ENCODE assay signal across 20 cellular contexts in the genomic region with DNA sequence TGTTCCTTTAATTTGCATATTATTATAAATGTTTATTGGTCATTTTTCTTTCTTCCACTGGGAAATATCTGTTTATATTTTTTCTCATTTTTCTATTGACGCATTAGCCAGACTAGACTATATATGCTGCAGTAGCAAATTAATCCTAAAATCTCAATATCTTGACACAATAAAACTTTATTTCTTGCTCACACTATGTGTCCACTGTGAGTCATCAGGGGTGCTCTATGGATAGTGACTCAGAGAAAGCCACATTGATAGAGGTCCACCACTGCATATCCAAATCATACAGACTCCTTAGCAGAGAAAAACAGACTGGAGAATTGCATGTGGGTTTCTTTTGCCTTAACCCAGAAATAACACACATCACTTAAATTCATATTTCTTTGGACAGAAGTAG. TPM values are rescaled to one million over a fixed set of nuclear protein-coding genes. Genes with fewer than 3 reads are reported as not detected.
A peak's percentile ranks its signal among the peaks of the same experiment; 100 is the strongest.
DNase-seq lines count a peak whose midpoint lies in the region; ATAC-seq, FAIRE-seq and TF ChIP-seq lines count a peak whose summit lies in the region.
"Had no signal": no experiment of that assay in that cellular context is flagged by ENCODE, and none has a peak within 500 bp of the region (broad histone marks: within the 10 kb centered on the region; RNA-seq: fewer than 3 reads in every experiment).

No MANE protein-coding gene starts in this region.

- no peaks in the 10 kb centered on the region for H3K27me3 ChIP-seq in IMR-90 (ENCODE audit: control insufficient read depth, insufficient read depth, low read length)
- no peaks in the 10 kb centered on the region for H3K27me3 ChIP-seq in gastroesophageal sphincter
- H3K27me3 ChIP-seq: BLaER1 treated with 17β-estradiol and CSF1 and Interleukin-3, amounts not matched to agents 10 nM and 100 nM had no signal

- no peak overlapping the region for H3K56ac ChIP-seq in IMR-90 (ENCODE audit: extremely low read depth, insufficient read depth, low read length)

- H2BK5ac ChIP-seq in IMR-90 (ENCODE audit: low read depth, low read length, poor library complexity, severe bottlenecking), result no peak overlapping the region

- no peak overlapping the region for H2AK5ac ChIP-seq in IMR-90 (ENCODE audit: low read depth, low read length)

- H2BK15ac ChIP-seq in IMR-90 (ENCODE audit: low read depth, low read length), result no peak overlapping the region

- no peaks in the 10 kb centered on the region for H3K9me1 ChIP-seq in IMR-90 (ENCODE audit: insufficient read depth, low read length)

- H2AK9ac ChIP-seq in IMR-90 (replicated peaks; ENCODE audit: low read depth, low read length, poor library complexity), result no peak overlapping the region

- H3K9ac ChIP-seq in IMR-90 (ENCODE audit: low read depth, low read length), result no peak overlapping the region
- H3K9ac ChIP-seq: BLaER1 treated with 17β-estradiol and CSF1 and Interleukin-3, amounts not matched to agents 10 nM and 100 nM had no signal

- ATAC-seq in A549 (no peak), IMR-90 (ENCODE audit: low read depth) (no peak), HG02588 (IDR thresholded peaks at IDR 0.05; ENCODE audit: unreplicated experiment) (no peak), gastroesophageal sphincter (no peak)
- ATAC-seq: SK-N-SH treated with all-trans-retinoic acid at 6 μM for 48 hours had no signal

- TF ChIP-seq RAD21 in A549 (conservative IDR thresholded peaks at IDR 0.05 in 1 of 2, IDR thresholded peaks at IDR 0.05 in 1 of 2), result no peak
- TF ChIP-seq RAD21 in IMR-90 (IDR thresholded peaks at IDR 0.05; ENCODE audit: low read length), result no peak

- in situ Hi-C loops in IMR-90 (cut with MboI; ENCODE audit: low sequenced_read_pairs), result no loop called here

- dilution Hi-C loops in IMR-90 (cut with HindIII; ENCODE audit: low sequenced_read_pairs, unreplicated experiment), result no loop called here

- H3K4me3 ChIP-seq in A549 (no peak overlapping the region), IMR-90 (ENCODE audit: insufficient read depth, low read depth, low read length) (no peak overlapping the region), fibroblast of mammary gland (ENCODE audit: control insufficient read depth, low read depth, low read length) (no peak overlapping the region), gastroesophageal sphincter (no peak overlapping the region)
- H3K4me3 ChIP-seq: BLaER1 treated with 17β-estradiol and CSF1 and Interleukin-3, amounts not matched to agents 10 nM and 100 nM; PC-9 had no signal

- no peak overlapping the region for H3K4me2 ChIP-seq in A549
- no peak overlapping the region for H3K4me2 ChIP-seq in IMR-90 (ENCODE audit: low read depth, low read length)
- H3K4me2 ChIP-seq: BLaER1 treated with 17β-estradiol and CSF1 and Interleukin-3, amounts not matched to agents 10 nM and 100 nM; PC-9 had no signal

- H2BK20ac ChIP-seq in IMR-90 (ENCODE audit: low read depth, low read length), result no peak overlapping the region

- no peak for TF ChIP-seq EP300 in A549 (IDR thresholded peaks at IDR 0.05)
- no peak for TF ChIP-seq EP300 in gastroesophageal sphincter (IDR thresholded peaks at IDR 0.05)

- H4K5ac ChIP-seq in IMR-90 (ENCODE audit: low read depth, low read length), result no peak overlapping the region

- no peaks in the 10 kb centered on the region for H3K79me1 ChIP-seq in IMR-90 (ENCODE audit: low read depth in 1 of 2, low read length in 2 of 2)

- H3K9me3 ChIP-seq in A549, result no peaks in the 10 kb centered on the region
- H3K9me3 ChIP-seq in IMR-90 (ENCODE audit: control insufficient read depth, insufficient read depth, low read length), result no peaks in the 10 kb centered on the region
- peaks cover 0 to 40% (median 0%) of the 10 kb centered on the region in 3 donors for H3K9me3 ChIP-seq in gastroesophageal sphincter

- WGBS in A549 (ENCODE audit: missing lambda C conversion rate), result 93% methylated on average over 1 of the region's 1 CpG
- WGBS in IMR-90 (ENCODE audit: extremely low coverage in 2 of 2, insufficient read length in 1 of 2), 2 experiments, result no CpG with 5 or more reads among the region's 1 CpG
- 95 to 100% methylated on average over 1 of the region's 1 CpG for WGBS in gastroesophageal sphincter (ENCODE audit: low coverage in 1 of 2), 2 donors

- no peak for TF ChIP-seq CTCF in A549 (IDR thresholded peaks at IDR 0.05)
- TF ChIP-seq CTCF in IMR-90 (conservative IDR thresholded peaks at IDR 0.05; ENCODE audit: low read depth, low read length), result no peak
- TF ChIP-seq CTCF in fibroblast of mammary gland (conservative IDR thresholded peaks at IDR 0.05; ENCODE audit: control insufficient read depth, insufficient read depth, low read depth, low read length), result no peak
- TF ChIP-seq CTCF in gastroesophageal sphincter (IDR thresholded peaks at IDR 0.05), result no peak

- no peak overlapping the region for H2AFZ ChIP-seq in IMR-90 (replicated peaks; ENCODE audit: low read length, poor library complexity)
- H2AFZ ChIP-seq: PC-9 had no signal

- POLR2A ChIA-PET in A549 (lab: Yijun Ruan, JAX), result no interaction called here
- POLR2A ChIA-PET in IMR-90 (lab: Charles Lee; ENCODE audit: unreplicated experiment), result no interaction called here

- H4K91ac ChIP-seq in IMR-90 (ENCODE audit: insufficient read depth, low read depth, low read length), result no peak overlapping the region

- no peaks in the 10 kb centered on the region for H4K20me1 ChIP-seq in IMR-90 (ENCODE audit: insufficient read depth, low read length)
- H4K20me1 ChIP-seq: BLaER1 treated with 17β-estradiol and CSF1 and Interleukin-3, amounts not matched to agents 10 nM and 100 nM had no signal

- H4K8ac ChIP-seq in IMR-90 (ENCODE audit: low read depth in 2 of 2, low read length in 2 of 2), result no peak overlapping the region

- FAIRE-seq in A549 (lab: Jason Lieb, UNC), result no peak
- FAIRE-seq: A204.1 had no signal

- intact Hi-C loops in IMR-90 (cut with micrococcal nuclease), result no loop called here

- no peak overlapping the region for H2BK120ac ChIP-seq in IMR-90 (ENCODE audit: low read depth, low read length)

- TF ChIP-seq POLR2A in A549 (IDR thresholded peaks at IDR 0.05; ENCODE audit: low read length) (no peak), IMR-90 (IDR thresholded peaks at IDR 0.05; ENCODE audit: low read depth, low read length) (no peak), gastroesophageal sphincter (IDR thresholded peaks at IDR 0.05) (no peak)

- no peak overlapping the region for H3K27ac ChIP-seq in A549
- no peak overlapping the region for H3K27ac ChIP-seq in IMR-90 (ENCODE audit: insufficient read depth, low read length)
- H3K27ac ChIP-seq in gastroesophageal sphincter, result no peak overlapping the region
- H3K27ac ChIP-seq: BLaER1 treated with 17β-estradiol and CSF1 and Interleukin-3, amounts not matched to agents 10 nM and 100 nM; PC-9 had no signal

- no peak overlapping the region for H3K4ac ChIP-seq in IMR-90 (ENCODE audit: low read depth, low read length)

- H3K36me3 ChIP-seq in IMR-90 (ENCODE audit: control insufficient read depth, insufficient read depth, low read length) (no peaks in the 10 kb centered on the region), gastroesophageal sphincter (no peaks in the 10 kb centered on the region)
- H3K36me3 ChIP-seq: BLaER1 treated with 17β-estradiol and CSF1 and Interleukin-3, amounts not matched to agents 10 nM and 100 nM had no signal

- DNase-seq in A549 (ENCODE audit: low read depth in 1 of 2, low spot score in 1 of 2), result no peak
- DNase-seq in IMR-90, result peak; percentile 3
- DNase-seq in SW480 (ENCODE audit: low spot score), result peak; percentile 16
- peak; percentile 15 for DNase-seq in fibroblast of mammary gland (ENCODE audit: low read depth)
- no peak for DNase-seq in LoVo (ENCODE audit: low spot score)
- DNase-seq in islet precursor cell, result no peak
- DNase-seq: NCI-H1048, NCI-H146, NCI-H2081, NCI-H510A treated with DMSO at 0.1 percent for 48 hours, NCI-H82, PC-9, SHP77 treated with DMSO at 0.1 percent for 48 hours had no signal

- BruUV-seq in IMR-90 (replicated peaks; lab: Mats Ljungman, UMichigan), result no TSS peak

- H3K18ac ChIP-seq in IMR-90 (ENCODE audit: low read depth, low read length), result no peak overlapping the region

- H3K14ac ChIP-seq in IMR-90 (replicated peaks; ENCODE audit: low read depth, low read length), result no peak overlapping the region

- H3K4me1 ChIP-seq in A549 (no peaks in the 10 kb centered on the region), IMR-90 (ENCODE audit: control insufficient read depth, insufficient read depth, low read length) (no peaks in the 10 kb centered on the region), gastroesophageal sphincter (no peaks in the 10 kb centered on the region)
- H3K4me1 ChIP-seq: BLaER1 treated with 17β-estradiol and CSF1 and Interleukin-3, amounts not matched to agents 10 nM and 100 nM had no signal

- H3K23ac ChIP-seq in IMR-90 (ENCODE audit: low read depth, low read length), result no peak overlapping the region

- CTCF ChIA-PET in A549 (lab: Yijun Ruan, JAX) (no interaction called here), IMR-90 (lab: Yijun Ruan, JAX) (no interaction called here)

RNA-seq across cellular contexts. Expression of a gene that starts 20.8 kb away (rescaled TPM):
- polyA plus RNA-seq in A549 (2011; rRNA removed) (not detected in 2 replicates), A549 (2017; fragmentation: RNase III; extraction: RNeasy Plus Mini Kit Qiagen cat#74134 plus additional on column Dnase treatment) (not detected in 3 replicates), IMR-90 (2012; rRNA removed) (not detected in 2 replicates)
- polyA plus RNA-seq in A549 (2012; cell fraction: cytosol; rRNA removed), result not detected in 2 replicates
- not detected in 2 replicates for polyA plus RNA-seq in A549 (2012; cell fraction: nucleus; rRNA removed)
- not detected in 2 replicates for polyA minus RNA-seq in A549 (2011; rRNA and poly(A)+ RNA removed)
- total RNA-seq in IMR-90 (2012; rRNA removed) (not detected in 2 replicates), gastroesophageal sphincter (not detected)
- not detected in 2 replicates for polyA plus RNA-seq in IMR-90 (2012; cell fraction: cytosol; rRNA removed)
- not detected in 2 replicates for polyA plus RNA-seq in IMR-90 (2012; cell fraction: nucleus; rRNA removed; ENCODE audit: low replicate concordance)
- total RNA-seq: H4, HT-29, PC-9 had no signal

RNA-seq across cellular contexts. Expression of a gene that starts 28.1 kb away (rescaled TPM):
- polyA plus RNA-seq in A549 (2011; rRNA removed) (not detected in 2 replicates), A549 (2017; fragmentation: RNase III; extraction: RNeasy Plus Mini Kit Qiagen cat#74134 plus additional on column Dnase treatment) (not detected in 3 replicates), IMR-90 (2012; rRNA removed) (not detected in 2 replicates)
- not detected in 2 replicates for polyA plus RNA-seq in A549 (2012; cell fraction: cytosol; rRNA removed)
- polyA plus RNA-seq in A549 (2012; cell fraction: nucleus; rRNA removed), result not detected in 2 replicates
- polyA minus RNA-seq in A549 (2011; rRNA and poly(A)+ RNA removed), result not detected in 2 replicates
- total RNA-seq in IMR-90 (2012; rRNA removed) (not detected in 2 replicates), gastroesophageal sphincter (not detected)
- not detected in 2 replicates for polyA plus RNA-seq in IMR-90 (2012; cell fraction: cytosol; rRNA removed)
- polyA plus RNA-seq in IMR-90 (2012; cell fraction: nucleus; rRNA removed; ENCODE audit: low replicate concordance), result not detected in 2 replicates
- total RNA-seq: H4, HT-29, PC-9 had no signal

RNA-seq across cellular contexts. Expression of a gene that starts 34.2 kb away (rescaled TPM):
- polyA plus RNA-seq in A549 (2011; rRNA removed) (not detected in 2 replicates), A549 (2017; fragmentation: RNase III; extraction: RNeasy Plus Mini Kit Qiagen cat#74134 plus additional on column Dnase treatment) (not detected in 3 replicates), IMR-90 (2012; rRNA removed) (not detected in 2 replicates)
- not detected in 2 replicates for polyA plus RNA-seq in A549 (2012; cell fraction: cytosol; rRNA removed)
- polyA plus RNA-seq in A549 (2012; cell fraction: nucleus; rRNA removed), result not detected in 2 replicates
- polyA minus RNA-seq in A549 (2011; rRNA and poly(A)+ RNA removed), result not detected in 2 replicates
- total RNA-seq in IMR-90 (2012; rRNA removed) (not detected in 2 replicates), gastroesophageal sphincter (not detected)
- not detected in 2 replicates for polyA plus RNA-seq in IMR-90 (2012; cell fraction: cytosol; rRNA removed)
- polyA plus RNA-seq in IMR-90 (2012; cell fraction: nucleus; rRNA removed; ENCODE audit: low replicate concordance), result not detected in 2 replicates
- total RNA-seq: H4, HT-29, PC-9 had no signal

RNA-seq across cellular contexts. Expression of a gene that starts 38.3 kb away (rescaled TPM):
- not detected in 2 replicates for polyA plus RNA-seq in A549 (2011; rRNA removed)
- polyA plus RNA-seq in A549 (2012; cell fraction: cytosol; rRNA removed), result not detected in 2 replicates
- not detected in 2 replicates for polyA plus RNA-seq in A549 (2012; cell fraction: nucleus; rRNA removed)
- not detected in 3 replicates for polyA plus RNA-seq in A549 (2017; fragmentation: RNase III; extraction: RNeasy Plus Mini Kit Qiagen cat#74134 plus additional on column Dnase treatment)
- 0.21 TPM in 1 of 2 replicates, not detected in the other for polyA minus RNA-seq in A549 (2011; rRNA and poly(A)+ RNA removed)
- total RNA-seq in IMR-90 (2012; rRNA removed), result not detected in 2 replicates
- polyA plus RNA-seq in IMR-90 (2012; rRNA removed), result not detected in 2 replicates
- not detected in 2 replicates for polyA plus RNA-seq in IMR-90 (2012; cell fraction: cytosol; rRNA removed)
- 0.08 and 0.22 TPM in 2 replicates for polyA plus RNA-seq in IMR-90 (2012; cell fraction: nucleus; rRNA removed; ENCODE audit: low replicate concordance)
- total RNA-seq in gastroesophageal sphincter, result not detected
- total RNA-seq: H4, HT-29, PC-9 had no signal

RNA-seq across cellular contexts. Expression of a gene that starts 46.4 kb away (rescaled TPM):
- polyA plus RNA-seq in A549 (2011; rRNA removed) (not detected in 2 replicates), A549 (2017; fragmentation: RNase III; extraction: RNeasy Plus Mini Kit Qiagen cat#74134 plus additional on column Dnase treatment) (not detected in 3 replicates), IMR-90 (2012; rRNA removed) (not detected in 2 replicates)
- polyA plus RNA-seq in A549 (2012; cell fraction: cytosol; rRNA removed), result not detected in 2 replicates
- polyA plus RNA-seq in A549 (2012; cell fraction: nucleus; rRNA removed), result not detected in 2 replicates
- polyA minus RNA-seq in A549 (2011; rRNA and poly(A)+ RNA removed), result not detected in 2 replicates
- total RNA-seq in IMR-90 (2012; rRNA removed) (not detected in 2 replicates), gastroesophageal sphincter (not detected)
- not detected in 2 replicates for polyA plus RNA-seq in IMR-90 (2012; cell fraction: cytosol; rRNA removed)
- polyA plus RNA-seq in IMR-90 (2012; cell fraction: nucleus; rRNA removed; ENCODE audit: low replicate concordance), result not detected in 2 replicates
- total RNA-seq: H4, HT-29, PC-9 had no signal

Comparison
In these comparisons a context has a peak if more than half of its experiments do, and no peak if none do; other contexts are left out.
1. DNase-seq: peak in IMR-90 (single experiment), SW480 (single experiment) and fibroblast of mammary gland (single experiment); none in A549 (0 of 2), LoVo (single experiment) and islet precursor cell (single experiment).